In the genomic region with DNA sequence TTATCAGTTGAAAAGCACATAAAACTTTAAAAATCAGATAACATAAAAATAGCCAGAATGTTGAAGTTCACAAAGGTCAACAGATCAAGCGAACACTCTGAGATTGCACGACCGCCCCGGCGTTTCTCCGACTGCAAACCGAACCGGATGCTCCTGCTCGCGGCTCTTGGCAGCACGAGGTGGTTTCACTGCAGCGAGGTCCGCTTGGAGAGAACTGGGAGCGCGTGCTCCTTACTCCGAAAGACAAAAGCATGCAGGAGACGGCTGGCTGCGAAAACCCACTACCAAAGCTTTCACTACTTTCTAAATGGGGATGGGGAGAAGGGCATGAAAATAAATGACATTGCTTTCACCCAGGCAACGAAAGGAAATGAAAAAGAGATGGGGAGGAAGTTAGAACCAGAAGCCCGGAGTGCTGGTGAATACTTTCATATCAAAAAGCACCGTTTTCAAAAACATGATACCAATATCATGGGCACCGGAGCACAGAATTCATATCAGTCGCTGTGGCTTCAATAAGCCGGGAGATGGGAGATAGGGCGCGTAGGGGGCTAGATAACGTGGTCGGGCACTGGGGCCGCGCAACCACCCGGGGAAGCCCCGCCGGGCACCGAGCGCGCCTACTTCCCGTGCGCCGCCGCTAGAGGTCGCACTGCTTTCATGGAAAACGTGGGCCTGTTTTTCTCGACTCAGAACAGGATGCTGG, we compare ENCODE assay signal across 8 cellular contexts. TPM values are rescaled to one million over a fixed set of nuclear protein-coding genes. Genes with fewer than 3 reads are reported as not detected.
A peak's percentile ranks its signal among the peaks of the same experiment; 100 is the strongest.
DNase-seq lines count a peak whose midpoint lies in the region; ATAC-seq, FAIRE-seq and TF ChIP-seq lines count a peak whose summit lies in the region.

No MANE protein-coding gene starts in this region.

- H3K9me1 ChIP-seq in keratinocyte (ENCODE audit: control insufficient read depth, extremely low read depth, insufficient read depth, low read length), result no peaks in the 10 kb centered on the region

- H3K79me2 ChIP-seq in keratinocyte (ENCODE audit: control insufficient read depth, insufficient read depth, low read length), result no peaks in the 10 kb centered on the region

- peak; percentile 68 for ATAC-seq in HG02943 (IDR thresholded peaks at IDR 0.05; ENCODE audit: low read depth, unreplicated experiment)

- peak overlapping the region; percentile 64 for H3K27ac ChIP-seq in keratinocyte (ENCODE audit: control insufficient read depth, insufficient read depth, low read length)

- peak; percentile 95 to 97 (median 96) for TF ChIP-seq CTCF in keratinocyte (optimal IDR thresholded peaks at IDR 0.05 in 1 of 3, IDR thresholded peaks at IDR 0.05 in 1 of 3, conservative IDR thresholded peaks at IDR 0.05 in 1 of 3; ENCODE audit: extremely low read depth in 1 of 3, insufficient read depth in 2 of 3, low read length in 3 of 3)

- H3K9me3 ChIP-seq in keratinocyte (ENCODE audit: control insufficient read depth, low read depth, low read length), result no peaks in the 10 kb centered on the region

- dilution Hi-C loops in keratinocyte (cut with MboI; ENCODE audit: extremely low pct_ligation_motif_present, low sequenced_read_pairs), result no loop called here

- peak overlapping the region; percentile 76 for H3K9ac ChIP-seq in keratinocyte (ENCODE audit: control insufficient read depth, extremely low read depth, insufficient read depth, low read length)

- peak overlapping the region; percentile 78 for H2AFZ ChIP-seq in keratinocyte (ENCODE audit: control insufficient read depth, low read length)

- peaks cover 5% of the 10 kb centered on the region for H3K4me1 ChIP-seq in keratinocyte (ENCODE audit: control insufficient read depth, extremely low read depth, insufficient read depth, low read length)

- no peaks in the 10 kb centered on the region for H3K27me3 ChIP-seq in keratinocyte (ENCODE audit: control insufficient read depth, extremely low read depth, insufficient read depth, low read length)

- peaks cover 6 to 18% of the 10 kb centered on the region in 2 experiments for H3K36me3 ChIP-seq in keratinocyte (ENCODE audit: control insufficient read depth in 2 of 2, extremely low read depth in 1 of 2, insufficient read depth in 2 of 2, low read length in 2 of 2)

- H4K20me1 ChIP-seq in keratinocyte (ENCODE audit: control insufficient read depth, extremely low read depth, insufficient read depth, low read length), result no peaks in the 10 kb centered on the region

- no peak for FAIRE-seq in keratinocyte (lab: Jason Lieb, UNC)

- peak; percentile 60 for DNase-seq in NCI-H510A treated with DMSO at 0.1 percent for 48 hours (lab: John Stamatoyannopoulos, UW)
- no peak for DNase-seq in NCI-H510A (lab: John Stamatoyannopoulos, UW)
- peak; percentile 86 for DNase-seq in NCI-H2171 (lab: John Stamatoyannopoulos, UW)
- DNase-seq in activated CD4-positive, CD25-positive, alpha-beta regulatory T cell (lab: John Stamatoyannopoulos, UW), result peak; percentile 58 to 75 (median 68)
- peak; percentile 74 for DNase-seq in central memory CD4-positive, alpha-beta T cell
- DNase-seq in keratinocyte (ENCODE audit: low read depth, low spot score), result no peak
- DNase-seq in stimulated activated CD4-positive, alpha-beta T cell treated with anti-CD3 and anti-CD28 coated beads, Interleukin-12 subunit alpha, Interleukin-12 subunit beta, amount 100 ng/mL, for 48 hours (ENCODE audit: low read depth in 2 of 3, low spot score in 1 of 3), result peak; percentile 77 to 94 (median 84)

- peak overlapping the region; percentile 98 for H3K4me2 ChIP-seq in keratinocyte (ENCODE audit: control insufficient read depth, extremely low read depth, insufficient read depth, low read depth, low read length)

- H3K4me3 ChIP-seq in keratinocyte (ENCODE audit: control insufficient read depth in 2 of 3, extremely low read depth in 1 of 3, insufficient read depth in 2 of 3, low read depth in 1 of 3, low read length in 3 of 3), result peak overlapping the region; percentile 31 to 83 (median 71)

RNA-seq across cellular contexts. Expression of a gene that starts 8.3 kb away (rescaled TPM):
- polyA plus RNA-seq in keratinocyte, result not detected in 3 replicates
- not detected for polyA plus RNA-seq in keratinocyte (2011; ENCODE audit: low read depth)
- not detected in 2 replicates for polyA plus RNA-seq in keratinocyte (2011; cell fraction: cytosol; rRNA removed)
- polyA plus RNA-seq in keratinocyte (2011; cell fraction: nucleus; rRNA removed), result not detected in 2 replicates
- polyA plus RNA-seq in keratinocyte (2012; ENCODE audit: low replicate concordance), result not detected in 2 replicates
- polyA minus RNA-seq in keratinocyte, result not detected in 3 replicates
- polyA minus RNA-seq in keratinocyte (2011; cell fraction: cytosol; rRNA and poly(A)+ RNA removed), result not detected
- not detected in 2 replicates for polyA minus RNA-seq in keratinocyte (2011; cell fraction: nucleus; rRNA and poly(A)+ RNA removed)

Comparison
In these comparisons a context has a peak if more than half of its experiments do, and no peak if none do; other contexts are left out.
1. DNase-seq: peak in NCI-H510A treated with DMSO at 0.1 percent for 48 hours (single experiment), NCI-H2171 (single experiment), activated CD4-positive, CD25-positive, alpha-beta regulatory T cell (4 of 4), central memory CD4-positive, alpha-beta T cell (single experiment) and stimulated activated CD4-positive, alpha-beta T cell treated with anti-CD3 and anti-CD28 coated beads, Interleukin-12 subunit alpha, Interleukin-12 subunit beta, amount 100 ng/mL, for 48 hours (3 of 3); none in NCI-H510A (single experiment) and keratinocyte (single experiment).